In the genomic region with DNA sequence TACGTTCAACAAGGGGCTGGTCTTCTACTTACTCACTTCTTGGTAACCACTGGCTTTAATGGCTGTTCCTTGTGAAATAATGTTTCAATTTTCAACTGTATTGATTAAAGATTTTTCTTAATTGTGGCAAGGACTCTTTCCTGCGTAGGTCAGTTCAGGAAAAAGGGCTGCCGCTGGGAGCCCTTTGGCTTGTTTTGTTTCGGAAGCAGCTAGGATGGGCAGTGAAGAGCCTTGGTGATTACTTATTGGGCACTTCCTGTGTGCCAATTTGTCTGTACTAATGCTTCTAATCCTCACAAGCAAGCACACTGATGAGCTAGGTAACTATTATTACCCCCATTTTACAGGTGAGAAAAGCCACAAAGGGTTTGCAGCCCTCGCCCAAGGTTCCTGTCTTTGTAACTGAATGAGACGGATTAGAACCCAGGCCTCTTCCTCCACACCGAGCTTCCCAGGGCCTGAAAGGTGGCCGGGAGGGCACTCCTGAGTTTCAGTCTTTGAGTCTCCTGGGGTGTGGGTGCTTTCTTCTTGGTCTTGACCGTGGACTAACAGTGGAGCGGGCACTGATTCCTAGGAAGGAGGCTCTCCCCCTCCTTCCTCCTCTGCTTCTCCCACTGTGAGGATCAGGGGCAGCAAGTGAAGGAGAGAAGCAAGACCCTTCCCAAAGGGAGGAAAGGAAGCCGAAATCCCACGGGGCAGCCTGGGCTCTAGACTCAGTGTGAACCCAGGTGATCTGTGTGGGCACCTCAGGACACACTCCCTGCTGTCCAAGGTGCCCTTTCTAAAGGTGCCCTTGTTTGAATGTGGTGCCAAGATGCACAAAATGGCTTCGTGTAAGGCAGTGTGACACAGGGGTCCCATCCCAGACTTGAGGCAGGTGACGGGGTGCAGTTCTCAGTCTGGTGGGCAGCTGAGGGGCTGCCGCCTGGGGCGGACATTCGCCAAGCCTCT, we compare ENCODE assay signal across 1 cellular context.
TF ChIP-seq lines count a peak whose summit lies in the region.

No MANE protein-coding gene starts in this region.

TF ChIP-seq in A549, 52 proteins besides CTCF, POLR2A, EP300 and RAD21 (continued from another document):
- no peak for TF ChIP-seq NPAS2 (CRISPR knock-in tag; IDR thresholded peaks at IDR 0.05; ENCODE audit: borderline replicate concordance)
- TF ChIP-seq HOXB5 (CRISPR knock-in tag; IDR thresholded peaks at IDR 0.05) = no peak
- TF ChIP-seq RARB (CRISPR knock-in tag; IDR thresholded peaks at IDR 0.05) = no peak
